In genomic region chr4:89290727-89291126, GRCh38 we compare ENCODE assay signal across 12 cellular contexts. TPM values are rescaled to one million over a fixed set of nuclear protein-coding genes. Genes with fewer than 3 reads are reported as not detected.
A peak's percentile ranks its signal among the peaks of the same experiment; 100 is the strongest.
DNase-seq lines count a peak whose midpoint lies in the region; ATAC-seq, FAIRE-seq and TF ChIP-seq lines count a peak whose summit lies in the region.
"Had no signal": no experiment of that assay in that cellular context is flagged by ENCODE, and none has a peak within 500 bp of the region (broad histone marks: within the 10 kb centered on the region; RNA-seq: fewer than 3 reads in every experiment).

No MANE protein-coding gene starts in this region.

- POLR2A ChIA-PET in naive thymus-derived CD4-positive, alpha-beta T cell (lab: Charles Lee), result interaction anchor here (0.7 to 1.5 kb wide), 3 partner anchors 8 to 17 kb away, joined by 3 to 7 read pairs (median 4); partner anchors contain the start of gene GPRIN3
- POLR2A ChIA-PET in WTC11 (lab: Charles Lee), result no interaction called here

- no peaks in the 10 kb centered on the region for H3K27me3 Mint-ChIP-seq in naive thymus-derived CD4-positive, alpha-beta T cell
- H3K27me3 Mint-ChIP-seq in WTC11 (ENCODE audit: low read depth), result no peaks in the 10 kb centered on the region
- peaks cover 11% of the 10 kb centered on the region for H3K27me3 Mint-ChIP-seq in stimulated activated memory B cell treated with anti-CD40 and anti-IgM and Interleukin-4, amounts not matched to agents 10 μg/mL and 1 μg/mL and 100 μg/mL, for 72 hours

- H3K9me3 Mint-ChIP-seq in activated naive CD4-positive, alpha-beta T cell treated with anti-CD3 and anti-CD28 coated beads, Interleukin-2, amount 50 U/mL, for 72 hours, result no peaks in the 10 kb centered on the region
- H3K9me3 Mint-ChIP-seq in naive thymus-derived CD4-positive, alpha-beta T cell, result peaks cover 0 to 7% (median 0%) of the 10 kb centered on the region in 11 donors
- H3K9me3 Mint-ChIP-seq in WTC11, result peaks cover 20% of the 10 kb centered on the region
- H3K9me3 Mint-ChIP-seq in stimulated activated memory B cell treated with anti-CD40 and anti-IgM and Interleukin-4, amounts not matched to agents 10 μg/mL and 1 μg/mL and 100 μg/mL, for 72 hours, result no peaks in the 10 kb centered on the region

- intact Hi-C loops in naive thymus-derived CD4-positive, alpha-beta T cell (cut with micrococcal nuclease), result loop anchor here (2.0 to 10.0 kb wide), 4 partner anchors 144 to 906 kb away; partner anchors contain the start of gene HERC5 (in 2 of the 2)

- no peaks in the 10 kb centered on the region for H3K27me3 ChIP-seq in naive thymus-derived CD4-positive, alpha-beta T cell (ENCODE audit: control insufficient read depth in 2 of 2, insufficient read depth in 2 of 2, low read length in 2 of 2)
- H3K27me3 ChIP-seq: sigmoid colon had no signal

- no peak for TF ChIP-seq CTCF in WTC11 (IDR thresholded peaks at IDR 0.05)

- ATAC-seq in HG03521 (IDR thresholded peaks at IDR 0.05; ENCODE audit: unreplicated experiment) (peak; percentile 46), WTC11 (no peak)
- ATAC-seq in activated naive CD4-positive, alpha-beta T cell treated with anti-CD3 and anti-CD28 coated beads, Interleukin-2, amount 50 U/mL, for 72 hours, result no peak
- ATAC-seq in naive thymus-derived CD4-positive, alpha-beta T cell, result no peak
- ATAC-seq in stimulated activated memory B cell treated with anti-CD40 and anti-IgM and Interleukin-4, amounts not matched to agents 10 μg/mL and 1 μg/mL and 100 μg/mL, for 72 hours, result no peak

- H3K4me3 Mint-ChIP-seq in naive thymus-derived CD4-positive, alpha-beta T cell, result peak overlapping the region in 9 of 10 donors; percentile 53 to 77 (median 60)
- no peak overlapping the region for H3K4me3 Mint-ChIP-seq in WTC11
- H3K4me3 Mint-ChIP-seq in stimulated activated memory B cell treated with anti-CD40 and anti-IgM and Interleukin-4, amounts not matched to agents 10 μg/mL and 1 μg/mL and 100 μg/mL, for 72 hours, result no peak overlapping the region

- peaks cover 0 to 39% of the 10 kb centered on the region in 2 donors for H3K36me3 Mint-ChIP-seq in activated naive CD4-positive, alpha-beta T cell treated with anti-CD3 and anti-CD28 coated beads, Interleukin-2, amount 50 U/mL, for 72 hours
- H3K36me3 Mint-ChIP-seq in naive thymus-derived CD4-positive, alpha-beta T cell, result peaks cover 0 to 56% (median 0%) of the 10 kb centered on the region in 5 donors
- peaks cover 10% of the 10 kb centered on the region for H3K36me3 Mint-ChIP-seq in WTC11
- H3K36me3 Mint-ChIP-seq in stimulated activated memory B cell treated with anti-CD40 and anti-IgM and Interleukin-4, amounts not matched to agents 10 μg/mL and 1 μg/mL and 100 μg/mL, for 72 hours, result no peaks in the 10 kb centered on the region

- no peak for TF ChIP-seq POLR2A in GM12891 (IDR thresholded peaks at IDR 0.05; ENCODE audit: low read depth, low read length)

- no peak overlapping the region for H3K27ac ChIP-seq in naive thymus-derived CD4-positive, alpha-beta T cell (ENCODE audit: low read depth, low read length)
- H3K27ac ChIP-seq: 22Rv1, sigmoid colon had no signal

- peaks cover 71 to 90% of the 10 kb centered on the region in 2 donors for H3K4me1 ChIP-seq in naive thymus-derived CD4-positive, alpha-beta T cell (ENCODE audit: control insufficient read depth in 2 of 2, insufficient read depth in 2 of 2, low read length in 2 of 2)
- H3K4me1 ChIP-seq: sigmoid colon had no signal

- peaks cover 63 to 100% (median 95%) of the 10 kb centered on the region in 7 donors for H3K4me1 Mint-ChIP-seq in naive thymus-derived CD4-positive, alpha-beta T cell
- peaks cover 7% of the 10 kb centered on the region for H3K4me1 Mint-ChIP-seq in WTC11
- H3K4me1 Mint-ChIP-seq in stimulated activated memory B cell treated with anti-CD40 and anti-IgM and Interleukin-4, amounts not matched to agents 10 μg/mL and 1 μg/mL and 100 μg/mL, for 72 hours, result peaks cover 25% of the 10 kb centered on the region

- DNase-seq in NCI-H2227 (lab: John Stamatoyannopoulos, UW; ENCODE audit: unreplicated experiment), result peak; percentile 5
- DNase-seq in NCI-H2227 treated with DMSO at 0.1 percent for 48 hours (lab: John Stamatoyannopoulos, UW), result no peak
- DNase-seq in activated naive CD4-positive, alpha-beta T cell treated with anti-CD3 and anti-CD28 coated beads, Interleukin-2, amount 50 U/mL, for 72 hours (ENCODE audit: low spot score in 2 of 2), result no peak
- DNase-seq in naive thymus-derived CD4-positive, alpha-beta T cell, result peak in 2 of 9 donors; percentile 16 to 25
- DNase-seq in WTC11 (ENCODE audit: low spot score), result no peak
- DNase-seq in GM12891 (ENCODE audit: insufficient read length, low spot score), result no peak
- DNase-seq: midbrain, sigmoid colon had no signal

- CTCF ChIA-PET in naive thymus-derived CD4-positive, alpha-beta T cell (lab: Charles Lee), result interaction anchor here (0.6 kb wide), 1 partner anchor 35 kb away, joined by 3 read pairs; no protein-coding TSS in a partner anchor
- CTCF ChIA-PET in WTC11 (lab: Charles Lee), result no interaction called here

- peak overlapping the region; percentile 78 to 95 for H3K27ac Mint-ChIP-seq in activated naive CD4-positive, alpha-beta T cell treated with anti-CD3 and anti-CD28 coated beads, Interleukin-2, amount 50 U/mL, for 72 hours
- peak overlapping the region; percentile 59 to 92 (median 82) for H3K27ac Mint-ChIP-seq in naive thymus-derived CD4-positive, alpha-beta T cell
- no peak overlapping the region for H3K27ac Mint-ChIP-seq in WTC11
- H3K27ac Mint-ChIP-seq in stimulated activated memory B cell treated with anti-CD40 and anti-IgM and Interleukin-4, amounts not matched to agents 10 μg/mL and 1 μg/mL and 100 μg/mL, for 72 hours, result no peak overlapping the region

- no peaks in the 10 kb centered on the region for H3K36me3 ChIP-seq in naive thymus-derived CD4-positive, alpha-beta T cell (ENCODE audit: control insufficient read depth in 2 of 3, insufficient read depth in 3 of 3, low read length in 3 of 3)
- H3K36me3 ChIP-seq: sigmoid colon had no signal

- peak overlapping the region; percentile 0 for H3K4me3 ChIP-seq in naive thymus-derived CD4-positive, alpha-beta T cell (ENCODE audit: low read length)
- H3K4me3 ChIP-seq: sigmoid colon had no signal

- FAIRE-seq in GM12891 (lab: Jason Lieb, UNC), result no peak
- FAIRE-seq: colon had no signal

- no peaks in the 10 kb centered on the region for H3K9me3 ChIP-seq in naive thymus-derived CD4-positive, alpha-beta T cell (ENCODE audit: control insufficient read depth in 2 of 3, low read length in 3 of 3)
- H3K9me3 ChIP-seq: sigmoid colon had no signal

TF ChIP-seq in WTC11, 78 proteins besides CTCF, POLR2A, EP300 and RAD21 (continues in another document):
- TF ChIP-seq JAZF1 (CRISPR knock-in tag; IDR thresholded peaks at IDR 0.05), result no peak
- no peak for TF ChIP-seq HMGA2 (CRISPR knock-in tag; IDR thresholded peaks at IDR 0.05)
- TF ChIP-seq, protein P1, sequence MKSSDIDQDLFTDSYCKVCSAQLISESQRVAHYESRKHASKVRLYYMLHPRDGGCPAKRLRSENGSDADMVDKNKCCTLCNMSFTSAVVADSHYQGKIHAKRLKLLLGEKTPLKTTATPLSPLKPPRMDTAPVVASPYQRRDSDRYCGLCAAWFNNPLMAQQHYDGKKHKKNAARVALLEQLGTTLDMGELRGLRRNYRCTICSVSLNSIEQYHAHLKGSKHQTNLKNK (CRISPR knock-in tag; IDR thresholded peaks at IDR 0.05), result no peak
- no peak for TF ChIP-seq ZNF317 (CRISPR knock-in tag; IDR thresholded peaks at IDR 0.05; ENCODE audit: borderline replicate concordance, low read depth)
- TF ChIP-seq EMX1 (CRISPR knock-in tag; IDR thresholded peaks at IDR 0.05), result no peak
- TF ChIP-seq CREM (CRISPR knock-in tag; IDR thresholded peaks at IDR 0.05), result no peak
- no peak for TF ChIP-seq NR3C1 (CRISPR knock-in tag; conservative IDR thresholded peaks at IDR 0.05; ENCODE audit: low read depth)
- TF ChIP-seq, protein P2, sequence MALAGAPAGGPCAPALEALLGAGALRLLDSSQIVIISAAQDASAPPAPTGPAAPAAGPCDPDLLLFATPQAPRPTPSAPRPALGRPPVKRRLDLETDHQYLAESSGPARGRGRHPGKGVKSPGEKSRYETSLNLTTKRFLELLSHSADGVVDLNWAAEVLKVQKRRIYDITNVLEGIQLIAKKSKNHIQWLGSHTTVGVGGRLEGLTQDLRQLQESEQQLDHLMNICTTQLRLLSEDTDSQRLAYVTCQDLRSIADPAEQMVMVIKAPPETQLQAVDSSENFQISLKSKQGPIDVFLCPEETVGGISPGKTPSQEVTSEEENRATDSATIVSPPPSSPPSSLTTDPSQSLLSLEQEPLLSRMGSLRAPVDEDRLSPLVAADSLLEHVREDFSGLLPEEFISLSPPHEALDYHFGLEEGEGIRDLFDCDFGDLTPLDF (CRISPR knock-in tag; IDR thresholded peaks at IDR 0.05), result no peak

TF ChIP-seq in GM12891, 5 proteins besides CTCF, POLR2A, EP300 and RAD21:
- TF ChIP-seq SPI1 (IDR thresholded peaks at IDR 0.05; ENCODE audit: low read depth, low read length) (no peak), POU2F2 (IDR thresholded peaks at IDR 0.05; ENCODE audit: low read depth, low read length) (no peak), TAF1 (IDR thresholded peaks at IDR 0.05; ENCODE audit: low read depth, low read length) (no peak), POLR2AphosphoS5 (IDR thresholded peaks at IDR 0.05; ENCODE audit: low read depth, low read length) (no peak), PAX5 (IDR thresholded peaks at IDR 0.05; ENCODE audit: insufficient read depth, low read length, severe bottlenecking) (no peak)

RNA-seq across cellular contexts. Expression of gene GPRIN3, which starts 16.9 kb away (rescaled TPM):
- total RNA-seq in activated naive CD4-positive, alpha-beta T cell treated with anti-CD3 and anti-CD28 coated beads, Interleukin-2, amount 50 U/mL, for 72 hours, result 10 to 100 TPM; 12.4 to 26.1 TPM
- total RNA-seq in naive thymus-derived CD4-positive, alpha-beta T cell, result 10 to 100 TPM; 10.2 to 55.5 (median 24.8) TPM
- polyA plus RNA-seq in naive thymus-derived CD4-positive, alpha-beta T cell, result 1 to 10 TPM; 7.3 to 8.1 TPM
- total RNA-seq in WTC11 (2021), result 1.5 to 2.0 TPM (median 1.5 TPM) in 3 replicates
- polyA plus RNA-seq in GM12891 (2012; ENCODE audit: low read depth, missing spikeins), result under 0.01 TPM

Comparison
In these comparisons a context has a peak if more than half of its experiments do, and no peak if none do; other contexts are left out.
1. H3K27ac Mint-ChIP-seq: peak in activated naive CD4-positive, alpha-beta T cell treated with anti-CD3 and anti-CD28 coated beads, Interleukin-2, amount 50 U/mL, for 72 hours (2 of 2) and naive thymus-derived CD4-positive, alpha-beta T cell (9 of 9); none in WTC11 (single experiment) and stimulated activated memory B cell treated with anti-CD40 and anti-IgM and Interleukin-4, amounts not matched to agents 10 μg/mL and 1 μg/mL and 100 μg/mL, for 72 hours (single experiment).
2. H3K4me3 Mint-ChIP-seq: peak in naive thymus-derived CD4-positive, alpha-beta T cell (9 of 10); none in WTC11 (single experiment) and stimulated activated memory B cell treated with anti-CD40 and anti-IgM and Interleukin-4, amounts not matched to agents 10 μg/mL and 1 μg/mL and 100 μg/mL, for 72 hours (single experiment).